ENCODE assay signal across 15 cellular contexts in the genomic region with DNA sequence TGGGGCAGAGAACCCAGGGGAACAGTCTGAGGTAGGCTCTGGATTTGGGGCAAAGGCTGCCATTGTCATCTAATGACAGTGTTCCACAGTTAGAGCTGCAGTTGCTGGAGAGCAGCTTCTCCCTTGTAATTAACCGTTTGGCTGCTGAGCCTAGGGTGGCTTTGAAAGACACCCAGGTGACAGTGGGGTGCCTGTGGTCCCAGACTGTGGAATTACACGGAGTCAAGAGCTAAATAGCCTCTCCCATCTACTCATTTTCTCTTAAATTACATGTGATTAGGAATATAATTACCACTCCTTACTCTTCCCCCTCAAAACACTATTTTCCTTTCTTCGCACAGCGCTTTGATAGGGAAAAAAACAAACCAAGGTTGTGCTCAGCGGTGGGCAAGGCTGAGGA. TPM values are rescaled to one million over a fixed set of nuclear protein-coding genes. Genes with fewer than 3 reads are reported as not detected.
DNase-seq lines count a peak whose midpoint lies in the region; ATAC-seq, FAIRE-seq and TF ChIP-seq lines count a peak whose summit lies in the region.
"Had no signal": no experiment of that assay in that cellular context is flagged by ENCODE, and none has a peak within 500 bp of the region (broad histone marks: within the 10 kb centered on the region; RNA-seq: fewer than 3 reads in every experiment).

No MANE protein-coding gene starts in this region.

- H3K27me3 ChIP-seq in cardiac muscle cell (no peaks in the 10 kb centered on the region), heart left ventricle (peaks cover 0 to 17% (median 0%) of the 10 kb centered on the region in 9 donors), astrocyte (ENCODE audit: insufficient read depth, low read length) (no peaks in the 10 kb centered on the region), mesendoderm (ENCODE audit: insufficient read depth, low read length, poor library complexity) (no peaks in the 10 kb centered on the region), upper lobe of left lung (peaks cover 0 to 15% (median 1%) of the 10 kb centered on the region in 4 donors)
- H3K27me3 ChIP-seq: SJSA1 had no signal

- TF ChIP-seq CTCF in cardiac muscle cell (IDR thresholded peaks at IDR 0.05; ENCODE audit: low read depth, low read length) (no peak), heart left ventricle (IDR thresholded peaks at IDR 0.05) (no peak), astrocyte (IDR thresholded peaks at IDR 0.05; ENCODE audit: insufficient read depth, low read depth, low read length) (no peak), type B pancreatic cell (conservative IDR thresholded peaks at IDR 0.05) (no peak), upper lobe of left lung (IDR thresholded peaks at IDR 0.05) (no peak)

- intact Hi-C loops in heart left ventricle (cut with DNase I), result no loop called here

- H3K27ac Mint-ChIP-seq in astrocyte (ENCODE audit: unreplicated experiment) (no peak overlapping the region), type B pancreatic cell (no peak overlapping the region)
- H3K27ac Mint-ChIP-seq: activated naive CD4-positive, alpha-beta T cell treated with anti-CD3 and anti-CD28 coated beads for 36 hours had no signal

- no peak overlapping the region for H3K4ac ChIP-seq in mesendoderm (ENCODE audit: low read depth, low read length)

- H3K9me3 Mint-ChIP-seq in astrocyte (ENCODE audit: unreplicated experiment), result peaks cover 3% of the 10 kb centered on the region
- H3K9me3 Mint-ChIP-seq in type B pancreatic cell, result no peaks in the 10 kb centered on the region
- H3K9me3 Mint-ChIP-seq: activated naive CD4-positive, alpha-beta T cell treated with anti-CD3 and anti-CD28 coated beads for 36 hours had no signal

- H3K27me3 Mint-ChIP-seq in astrocyte (ENCODE audit: low read depth, unreplicated experiment) (peaks cover 2% of the 10 kb centered on the region), type B pancreatic cell (peaks cover 18% of the 10 kb centered on the region)

- no peak overlapping the region for H2BK5ac ChIP-seq in mesendoderm (ENCODE audit: low read length)

- H3K18ac ChIP-seq in mesendoderm (ENCODE audit: low read length), result no peak overlapping the region

- peak overlapping the region; percentile 5 for H2BK15ac ChIP-seq in mesendoderm (replicated peaks; ENCODE audit: low read depth)

- no peaks in the 10 kb centered on the region for H3K79me2 ChIP-seq in astrocyte (ENCODE audit: insufficient read depth, low read length)
- no peaks in the 10 kb centered on the region for H3K79me2 ChIP-seq in mesendoderm (ENCODE audit: control insufficient read depth, insufficient read depth, low read length)

- no peaks in the 10 kb centered on the region for H3K36me3 ChIP-seq in cardiac muscle cell
- H3K36me3 ChIP-seq in heart left ventricle, result no peaks in the 10 kb centered on the region
- H3K36me3 ChIP-seq in astrocyte (ENCODE audit: insufficient read depth, low read length), result no peaks in the 10 kb centered on the region
- no peaks in the 10 kb centered on the region for H3K36me3 ChIP-seq in mesendoderm (ENCODE audit: control insufficient read depth, insufficient read depth, low read length)
- H3K36me3 ChIP-seq in upper lobe of left lung, result no peaks in the 10 kb centered on the region
- H3K36me3 ChIP-seq: left lung, SJSA1 had no signal

- peak overlapping the region; percentile 81 for H3K4me3 Mint-ChIP-seq in astrocyte (ENCODE audit: unreplicated experiment)
- H3K4me3 Mint-ChIP-seq in type B pancreatic cell, result peak overlapping the region; percentile 88

- no peak overlapping the region for H4K8ac ChIP-seq in mesendoderm (ENCODE audit: low read depth, low read length)

- DNase-seq in cardiac muscle cell (ENCODE audit: low read depth in 1 of 2, low spot score in 1 of 2) (no peak), heart left ventricle (no peak), astrocyte (ENCODE audit: low read depth) (no peak), mesendoderm (no peak), type B pancreatic cell (ENCODE audit: extremely low spot score, unreplicated experiment) (no peak), upper lobe of left lung (no peak), midbrain (lab: John Stamatoyannopoulos, UW) (no peak)
- DNase-seq in activated CD4-positive, alpha-beta T cell treated with anti-CD3 and anti-CD28 coated beads, Interleukin-2, amount 50 U/mL, for 1 hour, result no peak
- DNase-seq: activated CD4-positive, CD25-positive, alpha-beta regulatory T cell treated with anti-CD3 and anti-CD28 coated beads, Interleukin-2, amount 50 U/mL, for 72 hours; activated CD8-positive, alpha-beta memory T cell treated with anti-CD3 and anti-CD28 coated beads, Interleukin-2, amount 50 U/mL, for 4 hours; effector CD8-positive, alpha-beta T cell; NCI-H446 treated with DMSO at 0.1 percent for 48 hours had no signal

- H3K4me1 Mint-ChIP-seq in astrocyte (ENCODE audit: low read depth, unreplicated experiment), result peaks cover 8% of the 10 kb centered on the region
- H3K4me1 Mint-ChIP-seq in type B pancreatic cell (ENCODE audit: unreplicated experiment), result peaks cover 19% of the 10 kb centered on the region

- H3K4me2 ChIP-seq in astrocyte (ENCODE audit: low read length), result peak overlapping the region; percentile 97
- peak overlapping the region; percentile 82 for H3K4me2 ChIP-seq in mesendoderm (ENCODE audit: low read length)

- TF ChIP-seq POLR2A in heart left ventricle (IDR thresholded peaks at IDR 0.05) (no peak), upper lobe of left lung (IDR thresholded peaks at IDR 0.05) (no peak)

- H3K36me3 Mint-ChIP-seq in astrocyte (ENCODE audit: low read depth, unreplicated experiment) (peaks cover 3% of the 10 kb centered on the region), type B pancreatic cell (no peaks in the 10 kb centered on the region)

- H3K9ac ChIP-seq in astrocyte (ENCODE audit: low read length) (no peak overlapping the region), mesendoderm (ENCODE audit: low read length) (peak overlapping the region; percentile 69)

- no peak overlapping the region for H4K5ac ChIP-seq in mesendoderm (ENCODE audit: low read length)

- no peaks in the 10 kb centered on the region for H4K20me1 ChIP-seq in astrocyte (ENCODE audit: insufficient read depth, low read length)

- ATAC-seq in heart left ventricle, result no peak
- ATAC-seq in upper lobe of left lung (ENCODE audit: low FRiP score in 2 of 2), result no peak

- no peak for FAIRE-seq in astrocyte (lab: Jason Lieb, UNC)

- H2AK5ac ChIP-seq in mesendoderm (ENCODE audit: low read length), result no peak overlapping the region

- WGBS in heart left ventricle, 4 donors, result 70 to 72% (median 71%) methylated on average over 5 of the region's 5 CpGs
- no CpG with 5 or more reads among the region's 5 CpGs for WGBS in mesendoderm (ENCODE audit: extremely low coverage, insufficient coverage, low lambda C conversion rate)
- WGBS in upper lobe of left lung, 2 donors, result 67 to 73% methylated on average over 5 of the region's 5 CpGs

- H3K4me1 ChIP-seq in cardiac muscle cell (ENCODE audit: low read depth) (peaks cover 16% of the 10 kb centered on the region), heart left ventricle (peaks cover 0 to 16% (median 2%) of the 10 kb centered on the region in 12 donors), astrocyte (ENCODE audit: insufficient read depth, low read length) (peaks cover 10% of the 10 kb centered on the region), mesendoderm (ENCODE audit: control insufficient read depth, low read depth, low read length) (no peaks in the 10 kb centered on the region), upper lobe of left lung (peaks cover 0 to 15% (median 2%) of the 10 kb centered on the region in 4 donors)
- H3K4me1 ChIP-seq: left lung had no signal

- no peaks in the 10 kb centered on the region for H3K79me1 ChIP-seq in mesendoderm (ENCODE audit: low read length)

- TF ChIP-seq EP300 in upper lobe of left lung (IDR thresholded peaks at IDR 0.05), result no peak

- H3K23ac ChIP-seq in mesendoderm (ENCODE audit: low read length), result no peak overlapping the region

- H3K27ac ChIP-seq in cardiac muscle cell, result peak overlapping the region; percentile 89
- H3K27ac ChIP-seq in heart left ventricle, result peak overlapping the region in 2 of 12 donors; percentile 59 to 68
- no peak overlapping the region for H3K27ac ChIP-seq in astrocyte (ENCODE audit: low read depth, low read length)
- H3K27ac ChIP-seq in mesendoderm (ENCODE audit: low read depth, low read length), result no peak overlapping the region
- H3K27ac ChIP-seq in upper lobe of left lung, result no peak overlapping the region
- H3K27ac ChIP-seq: left lung, SJSA1 had no signal

- H3K9me3 ChIP-seq in cardiac muscle cell (ENCODE audit: low read depth) (no peaks in the 10 kb centered on the region), heart left ventricle (no peaks in the 10 kb centered on the region), astrocyte (ENCODE audit: insufficient read depth, low read depth, low read length) (no peaks in the 10 kb centered on the region), upper lobe of left lung (no peaks in the 10 kb centered on the region)
- H3K9me3 ChIP-seq: left lung, SJSA1 had no signal

- H3K4me3 ChIP-seq in cardiac muscle cell (peak overlapping the region; percentile 25), heart left ventricle (peak overlapping the region in 1 of 12 donors; percentile 52), astrocyte (ENCODE audit: insufficient read depth, low read depth, low read length) (no peak overlapping the region), mesendoderm (ENCODE audit: low read length) (no peak overlapping the region), upper lobe of left lung (no peak overlapping the region)

- H3K56ac ChIP-seq in mesendoderm (ENCODE audit: low read length), result peak overlapping the region; percentile 52

- no peak overlapping the region for H2BK120ac ChIP-seq in mesendoderm (ENCODE audit: low read depth, low read length)

- H2AFZ ChIP-seq in astrocyte (ENCODE audit: low read depth, low read length), result no peak overlapping the region

RNA-seq across cellular contexts. Expression of a gene that starts 44.0 kb away (rescaled TPM):
- total RNA-seq in cardiac muscle cell (651 and 1,010 TPM in 2 replicates), heart left ventricle (10 to 100 TPM; 10.8 to 44.7 (median 24.8) TPM), astrocyte (45.4 and 50.6 TPM in 2 replicates), type B pancreatic cell (ENCODE audit: low replicate concordance) (36.9 and 57.3 TPM in 2 replicates), upper lobe of left lung (10 to 100 TPM in 3 of 6 donors, 1 to 10 TPM in 3; 2.8 to 14.3 (median 8.8) TPM)
- polyA plus RNA-seq in cardiac muscle cell (715 and 1,076 TPM in 2 replicates), heart left ventricle (10 to 100 TPM in 1 of 2 donors, 1 to 10 TPM in 1; 5.3 to 53.3 TPM)
- 43.7 TPM for polyA plus RNA-seq in mesendoderm (2013, experiment 1 of 2)
- 40.0 TPM for polyA plus RNA-seq in mesendoderm (2013, experiment 2 of 2)

Comparison
In these comparisons a context has a peak if more than half of its experiments do, and no peak if none do; other contexts are left out.
1. RNA of a gene that starts 44.0 kb away (total RNA-seq): 651 to 1,010 TPM in cardiac muscle cell; 36.9 to 57.3 TPM in type B pancreatic cell, 45.4 to 50.6 TPM in astrocyte, 10.8 to 44.7 TPM in heart left ventricle and 2.8 to 14.3 TPM in upper lobe of left lung; every median in the first group is over 10 times any median in the second.